In the genomic region with DNA sequence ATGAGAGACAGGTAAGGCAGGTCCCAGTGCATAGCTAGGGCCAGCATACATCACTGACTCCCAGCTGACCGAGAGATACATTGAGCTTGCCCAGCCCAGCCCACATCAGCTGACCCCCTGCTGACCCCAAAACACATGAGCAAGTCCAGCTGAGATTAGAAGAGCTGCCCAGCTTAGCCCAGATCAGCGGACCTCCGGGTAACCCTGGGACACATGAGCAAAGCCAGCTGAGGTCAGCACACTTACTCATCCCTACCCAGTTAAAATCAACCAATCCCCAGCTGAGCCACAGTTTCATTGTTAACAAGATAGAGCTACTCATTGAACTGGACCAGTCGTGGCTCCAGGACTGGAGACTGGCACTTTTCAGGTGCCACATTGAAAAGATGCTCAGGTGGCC, we compare ENCODE assay signal across 19 cellular contexts. TPM values are rescaled to one million over a fixed set of nuclear protein-coding genes. Genes with fewer than 3 reads are reported as not detected.
DNase-seq lines count a peak whose midpoint lies in the region; ATAC-seq and TF ChIP-seq lines count a peak whose summit lies in the region.
"Had no signal": no experiment of that assay in that cellular context is flagged by ENCODE, and none has a peak within 500 bp of the region (broad histone marks: within the 10 kb centered on the region; RNA-seq: fewer than 3 reads in every experiment).

No MANE protein-coding gene starts in this region.

- peak; percentile 25 for DNase-seq in EL
- peak; percentile 41 for DNase-seq in NCI-H226
- peak; percentile 3 for DNase-seq in dermis blood vessel endothelial cell
- DNase-seq in left lung: no peak
- DNase-seq in effector CD4-positive, alpha-beta T cell: no peak
- no peak for DNase-seq in activated T-cell treated with anti-CD3 and anti-CD28 coated beads for 4 hours
- DNase-seq in SHP77 treated with DMSO at 0.1 percent for 48 hours (lab: John Stamatoyannopoulos, UW): no peak
- no peak for DNase-seq in activated T-cell treated with anti-CD3 and anti-CD28 coated beads, Interleukin-2, amount 50 U/mL, for 48 hours
- DNase-seq: DMS53, H9, heart right ventricle, Kasumi-1, left cardiac atrium, NCI-H1930, T-helper 1 cell had no signal

- no peak overlapping the region for H3K4me3 ChIP-seq in left lung
- H3K4me3 ChIP-seq: BLaER1 treated with 17β-estradiol and CSF1 and Interleukin-3, amounts not matched to agents 10 nM and 100 nM; heart right ventricle; smooth muscle cell had no signal

- no peaks in the 10 kb centered on the region for H3K9me3 ChIP-seq in left lung
- H3K9me3 ChIP-seq: BLaER1 treated with 17β-estradiol and CSF1 and Interleukin-3, amounts not matched to agents 10 nM and 100 nM; heart right ventricle had no signal

- ATAC-seq in left lung: peak; percentile 33
- ATAC-seq: left cardiac atrium, Panc1 had no signal

- H3K36me3 ChIP-seq in left lung: no peaks in the 10 kb centered on the region
- H3K36me3 ChIP-seq: BLaER1 treated with 17β-estradiol and CSF1 and Interleukin-3, amounts not matched to agents 10 nM and 100 nM; heart right ventricle had no signal

- H3K27me3 ChIP-seq in left lung: peaks cover 0 to 15% of the 10 kb centered on the region in 2 donors
- H3K27me3 ChIP-seq: BLaER1 treated with 17β-estradiol and CSF1 and Interleukin-3, amounts not matched to agents 10 nM and 100 nM; heart right ventricle had no signal

- H3K4me1 ChIP-seq in left lung: no peaks in the 10 kb centered on the region
- H3K4me1 ChIP-seq: BLaER1 treated with 17β-estradiol and CSF1 and Interleukin-3, amounts not matched to agents 10 nM and 100 nM; heart right ventricle; parathyroid adenoma had no signal

- TF ChIP-seq CTCF in left lung (IDR thresholded peaks at IDR 0.05): no peak

- no peak overlapping the region for H3K27ac ChIP-seq in left lung
- H3K27ac ChIP-seq: BLaER1 treated with 17β-estradiol and CSF1 and Interleukin-3, amounts not matched to agents 10 nM and 100 nM; heart right ventricle; parathyroid adenoma had no signal

- intact Hi-C loops in left lung (cut with DNase I): no loop called here

RNA-seq across cellular contexts. Expression of a gene that starts 21.8 kb away (rescaled TPM):
- total RNA-seq in dermis blood vessel endothelial cell (25.2 and 25.7 TPM in 2 replicates), left lung (10 to 100 TPM; 24.4 to 24.5 TPM)

RNA-seq across cellular contexts. Expression of a gene that starts 58.0 kb away (rescaled TPM):
- total RNA-seq in dermis blood vessel endothelial cell: 11.6 and 78.0 TPM in 2 replicates
- 1 to 10 TPM; 1.8 to 8.3 TPM for total RNA-seq in left lung

Comparison
In these comparisons a context has a peak if more than half of its experiments do, and no peak if none do; other contexts are left out.
1. DNase-seq: peak in EL (single experiment), NCI-H226 (single experiment) and dermis blood vessel endothelial cell (single experiment); none in left lung (0 of 2), effector CD4-positive, alpha-beta T cell (single experiment), activated T-cell treated with anti-CD3 and anti-CD28 coated beads for 4 hours (single experiment), SHP77 treated with DMSO at 0.1 percent for 48 hours (single experiment) and activated T-cell treated with anti-CD3 and anti-CD28 coated beads, Interleukin-2, amount 50 U/mL, for 48 hours (0 of 2).